Comparison of ENCODE assay signal across 20 cellular contexts in genomic region chr3:18418173-18418572, GRCh38. TPM values are rescaled to one million over a fixed set of nuclear protein-coding genes. Genes with fewer than 3 reads are reported as not detected.
A peak's percentile ranks its signal among the peaks of the same experiment; 100 is the strongest.
DNase-seq lines count a peak whose midpoint lies in the region; ATAC-seq and TF ChIP-seq lines count a peak whose summit lies in the region.
"Had no signal": no experiment of that assay in that cellular context is flagged by ENCODE, and none has a peak within 500 bp of the region (broad histone marks: within the 10 kb centered on the region; RNA-seq: fewer than 3 reads in every experiment).

No MANE protein-coding gene starts in this region.

- H3K4me3 Mint-ChIP-seq in activated CD4-positive, alpha-beta T cell treated with anti-CD3 and anti-CD28 coated beads, Interleukin-2, amount 10 ng/mL, durations not matched to agents 24 days and 14 days, result peak overlapping the region; percentile 83
- no peak overlapping the region for H3K4me3 Mint-ChIP-seq in GM23338
- H3K4me3 Mint-ChIP-seq in activated naive CD8-positive, alpha-beta T cell treated with anti-CD3 and anti-CD28 coated beads for 36 hours, result peak overlapping the region; percentile 79
- H3K4me3 Mint-ChIP-seq in natural killer cell treated with Interleukin-12 subunit alpha and Interleukin-12 subunit beta and Interleukin-15 and Interleukin-18, amount 100 ng/mL, for 72 hours, result peak overlapping the region; percentile 68

- H3K27ac ChIP-seq in GM23338 (ENCODE audit: low read depth), result no peak overlapping the region
- H3K27ac ChIP-seq: ascending aorta, C4-2B, foreskin keratinocyte, testis had no signal

- H2AFZ ChIP-seq in GM23338, result no peak overlapping the region

- intact Hi-C loops in activated CD4-positive, alpha-beta T cell treated with anti-CD3 and anti-CD28 coated beads, Interleukin-2, amount 10 ng/mL, durations not matched to agents 24 days and 14 days (cut with micrococcal nuclease), result loop anchor here (1.0 kb wide), 1 partner anchor 14 kb away; no protein-coding TSS in a partner anchor

- H3K79me2 ChIP-seq in GM23338 (replicated peaks; ENCODE audit: insufficient read depth), result peaks cover 22% of the 10 kb centered on the region

- H3K36me3 ChIP-seq in GM23338 (ENCODE audit: insufficient read depth), result no peaks in the 10 kb centered on the region; the same call in 1 of the 2 replicates

- no peaks in the 10 kb centered on the region for H3K9me3 Mint-ChIP-seq in activated CD4-positive, alpha-beta T cell treated with anti-CD3 and anti-CD28 coated beads, Interleukin-2, amount 10 ng/mL, durations not matched to agents 24 days and 14 days
- H3K9me3 Mint-ChIP-seq in GM23338, result no peaks in the 10 kb centered on the region
- H3K9me3 Mint-ChIP-seq in activated naive CD8-positive, alpha-beta T cell treated with anti-CD3 and anti-CD28 coated beads for 36 hours, result no peaks in the 10 kb centered on the region
- no peaks in the 10 kb centered on the region for H3K9me3 Mint-ChIP-seq in natural killer cell treated with Interleukin-12 subunit alpha and Interleukin-12 subunit beta and Interleukin-15 and Interleukin-18, amount 100 ng/mL, for 72 hours

- no peaks in the 10 kb centered on the region for H3K27me3 Mint-ChIP-seq in activated CD4-positive, alpha-beta T cell treated with anti-CD3 and anti-CD28 coated beads, Interleukin-2, amount 10 ng/mL, durations not matched to agents 24 days and 14 days
- no peaks in the 10 kb centered on the region for H3K27me3 Mint-ChIP-seq in GM23338 (ENCODE audit: insufficient read depth, low read depth, poor library complexity)
- H3K27me3 Mint-ChIP-seq in activated naive CD8-positive, alpha-beta T cell treated with anti-CD3 and anti-CD28 coated beads for 36 hours, result no peaks in the 10 kb centered on the region
- no peaks in the 10 kb centered on the region for H3K27me3 Mint-ChIP-seq in natural killer cell treated with Interleukin-12 subunit alpha and Interleukin-12 subunit beta and Interleukin-15 and Interleukin-18, amount 100 ng/mL, for 72 hours

- no peak for DNase-seq in activated CD4-positive, alpha-beta T cell treated with anti-CD3 and anti-CD28 coated beads, Interleukin-2, amount 10 ng/mL, durations not matched to agents 24 days and 14 days
- DNase-seq in activated CD4-positive, alpha-beta T cell treated with anti-CD3 and anti-CD28 coated beads for 4 hours, result no peak
- no peak for DNase-seq in GM23338 (ENCODE audit: low spot score)
- no peak for DNase-seq in activated naive CD8-positive, alpha-beta T cell treated with anti-CD3 and anti-CD28 coated beads for 36 hours
- DNase-seq in natural killer cell treated with Interleukin-12 subunit alpha and Interleukin-12 subunit beta and Interleukin-15 and Interleukin-18, amount 100 ng/mL, for 72 hours (ENCODE audit: low spot score), result no peak
- no peak for DNase-seq in retina
- DNase-seq in AG08396 (ENCODE audit: low spot score), result no peak
- DNase-seq in KG1 (lab: John Stamatoyannopoulos, UW), result no peak
- DNase-seq: central memory CD4-positive, alpha-beta T cell; DMS153; erythroblast; foreskin keratinocyte; mammary epithelial cell; NCI-H1417 treated with DMSO at 0.1 percent for 48 hours; NCI-H748 treated with DMSO at 0.1 percent for 48 hours; right cardiac atrium; testis had no signal

- H3K4me1 ChIP-seq in GM23338 (ENCODE audit: insufficient read depth), result peaks cover 12% of the 10 kb centered on the region; the same call in 1 of the 2 replicates
- H3K4me1 ChIP-seq: foreskin keratinocyte, testis had no signal

- no peak for ATAC-seq in GM23338
- ATAC-seq in natural killer cell treated with Interleukin-12 subunit alpha and Interleukin-12 subunit beta and Interleukin-15 and Interleukin-18, amount 100 ng/mL, for 72 hours, result no peak
- ATAC-seq: foreskin keratinocyte, HepG2, right cardiac atrium had no signal

- H3K4me3 ChIP-seq in GM23338, result no peak overlapping the region
- H3K4me3 ChIP-seq: ascending aorta, testis had no signal

- no peaks in the 10 kb centered on the region for H3K27me3 ChIP-seq in GM23338 (ENCODE audit: insufficient read depth)
- H3K27me3 ChIP-seq: ascending aorta, foreskin keratinocyte, testis had no signal

- TF ChIP-seq CTCF in GM23338 (conservative IDR thresholded peaks at IDR 0.05; ENCODE audit: low read depth in 2 of 2), result no peak

- peaks cover 88% of the 10 kb centered on the region for H3K36me3 Mint-ChIP-seq in activated CD4-positive, alpha-beta T cell treated with anti-CD3 and anti-CD28 coated beads, Interleukin-2, amount 10 ng/mL, durations not matched to agents 24 days and 14 days (ENCODE audit: low read depth)
- peaks cover 21% of the 10 kb centered on the region; the same call in 1 of the 3 replicates for H3K36me3 Mint-ChIP-seq in GM23338 (ENCODE audit: low read depth)
- H3K36me3 Mint-ChIP-seq in activated naive CD8-positive, alpha-beta T cell treated with anti-CD3 and anti-CD28 coated beads for 36 hours, result peaks cover 55% of the 10 kb centered on the region
- H3K36me3 Mint-ChIP-seq in natural killer cell treated with Interleukin-12 subunit alpha and Interleukin-12 subunit beta and Interleukin-15 and Interleukin-18, amount 100 ng/mL, for 72 hours, result peaks cover 68% of the 10 kb centered on the region

- no peaks in the 10 kb centered on the region for H3F3A ChIP-seq in GM23338 (replicated peaks; ENCODE audit: low read depth)

- H3K4me2 ChIP-seq in GM23338, result no peak overlapping the region

- H3K4me1 Mint-ChIP-seq in activated CD4-positive, alpha-beta T cell treated with anti-CD3 and anti-CD28 coated beads, Interleukin-2, amount 10 ng/mL, durations not matched to agents 24 days and 14 days, result peaks cover 69% of the 10 kb centered on the region
- peaks cover 19% of the 10 kb centered on the region for H3K4me1 Mint-ChIP-seq in GM23338
- H3K4me1 Mint-ChIP-seq in activated naive CD8-positive, alpha-beta T cell treated with anti-CD3 and anti-CD28 coated beads for 36 hours, result peaks cover 87% of the 10 kb centered on the region
- peaks cover 52 to 66% of the 10 kb centered on the region in 2 donors for H3K4me1 Mint-ChIP-seq in natural killer cell treated with Interleukin-12 subunit alpha and Interleukin-12 subunit beta and Interleukin-15 and Interleukin-18, amount 100 ng/mL, for 72 hours (ENCODE audit: low read depth in 2 of 2)

- no peaks in the 10 kb centered on the region for H3K9me2 ChIP-seq in GM23338 (ENCODE audit: insufficient read depth)

- H4K20me1 ChIP-seq in GM23338 (replicated peaks; ENCODE audit: insufficient read depth), result no peaks in the 10 kb centered on the region; the same call in 1 of the 2 replicates

- peak overlapping the region; percentile 95 for H3K27ac Mint-ChIP-seq in activated CD4-positive, alpha-beta T cell treated with anti-CD3 and anti-CD28 coated beads, Interleukin-2, amount 10 ng/mL, durations not matched to agents 24 days and 14 days
- H3K27ac Mint-ChIP-seq in GM23338, result peak overlapping the region; percentile 47; the same call in 1 of the 2 replicates
- peak overlapping the region; percentile 94 for H3K27ac Mint-ChIP-seq in activated naive CD8-positive, alpha-beta T cell treated with anti-CD3 and anti-CD28 coated beads for 36 hours
- peak overlapping the region; percentile 64 to 95 for H3K27ac Mint-ChIP-seq in natural killer cell treated with Interleukin-12 subunit alpha and Interleukin-12 subunit beta and Interleukin-15 and Interleukin-18, amount 100 ng/mL, for 72 hours

TF ChIP-seq in GM23338, 12 proteins besides CTCF, POLR2A, EP300 and RAD21 (continues in another document):
- no peak for TF ChIP-seq EZH2 (IDR thresholded peaks at IDR 0.05; ENCODE audit: low read depth, unreplicated experiment)
- TF ChIP-seq POLR2AphosphoS5 (IDR thresholded peaks at IDR 0.05; ENCODE audit: low read depth), result no peak

RNA-seq across cellular contexts. Expression of gene SATB1, which starts 7.0 kb away (rescaled TPM):
- total RNA-seq in activated CD4-positive, alpha-beta T cell treated with anti-CD3 and anti-CD28 coated beads, Interleukin-2, amount 10 ng/mL, durations not matched to agents 24 days and 14 days, result 561 and 571 TPM in 2 replicates
- 26.8 and 28.9 TPM in 2 replicates for total RNA-seq in GM23338 (2014; rRNA removed; shearing (Covaris generic))
- 17.0 and 17.4 TPM in 2 replicates for polyA plus RNA-seq in GM23338 (2016; fragmentation: Nextera tagmentation; extraction: Ambion mirVana)
- 10 to 100 TPM; 92.0 to 94.8 TPM for total RNA-seq in activated naive CD8-positive, alpha-beta T cell treated with anti-CD3 and anti-CD28 coated beads for 36 hours
- 100 to 1,000 TPM; 401 to 512 TPM for total RNA-seq in natural killer cell treated with Interleukin-12 subunit alpha and Interleukin-12 subunit beta and Interleukin-15 and Interleukin-18, amount 100 ng/mL, for 72 hours
- total RNA-seq: HepG2 had no signal
